1 cellular context compared by ENCODE assay signal in the genomic region with DNA sequence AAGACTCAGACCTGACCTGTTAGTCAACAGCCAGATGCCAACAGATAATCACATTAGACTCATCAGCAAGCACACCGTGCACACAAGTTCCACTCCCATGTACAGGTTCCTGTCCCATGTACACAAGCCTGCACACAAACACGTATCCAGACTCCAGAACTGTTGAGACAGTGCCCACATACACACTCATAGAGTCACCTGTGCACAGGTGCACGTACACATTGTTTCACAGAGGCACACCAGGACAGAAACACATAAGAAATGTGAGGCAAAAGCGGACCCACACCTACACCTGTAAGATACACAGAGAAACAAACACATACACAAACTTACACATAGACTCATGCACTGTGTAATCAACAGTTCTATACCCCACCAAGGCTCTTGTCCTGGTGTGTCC.
TF ChIP-seq lines count a peak whose summit lies in the region.

No MANE protein-coding gene starts in this region.

TF ChIP-seq in K562, 482 proteins besides CTCF, POLR2A, EP300 and RAD21:
- TF ChIP-seq, protein P1, sequence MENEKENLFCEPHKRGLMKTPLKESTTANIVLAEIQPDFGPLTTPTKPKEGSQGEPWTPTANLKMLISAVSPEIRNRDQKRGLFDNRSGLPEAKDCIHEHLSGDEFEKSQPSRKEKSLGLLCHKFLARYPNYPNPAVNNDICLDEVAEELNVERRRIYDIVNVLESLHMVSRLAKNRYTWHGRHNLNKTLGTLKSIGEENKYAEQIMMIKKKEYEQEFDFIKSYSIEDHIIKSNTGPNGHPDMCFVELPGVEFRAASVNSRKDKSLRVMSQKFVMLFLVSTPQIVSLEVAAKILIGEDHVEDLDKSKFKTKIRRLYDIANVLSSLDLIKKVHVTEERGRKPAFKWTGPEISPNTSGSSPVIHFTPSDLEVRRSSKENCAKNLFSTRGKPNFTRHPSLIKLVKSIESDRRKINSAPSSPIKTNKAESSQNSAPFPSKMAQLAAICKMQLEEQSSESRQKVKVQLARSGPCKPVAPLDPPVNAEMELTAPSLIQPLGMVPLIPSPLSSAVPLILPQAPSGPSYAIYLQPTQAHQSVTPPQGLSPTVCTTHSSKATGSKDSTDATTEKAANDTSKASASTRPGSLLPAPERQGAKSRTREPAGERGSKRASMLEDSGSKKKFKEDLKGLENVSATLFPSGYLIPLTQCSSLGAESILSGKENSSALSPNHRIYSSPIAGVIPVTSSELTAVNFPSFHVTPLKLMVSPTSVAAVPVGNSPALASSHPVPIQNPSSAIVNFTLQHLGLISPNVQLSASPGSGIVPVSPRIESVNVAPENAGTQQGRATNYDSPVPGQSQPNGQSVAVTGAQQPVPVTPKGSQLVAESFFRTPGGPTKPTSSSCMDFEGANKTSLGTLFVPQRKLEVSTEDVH (IDR thresholded peaks at IDR 0.05; ENCODE audit: low read depth, partially characterized antibody) = no peak
- TF ChIP-seq MAFG (tag; conservative IDR thresholded peaks at IDR 0.05) (no peak), YY1 (IDR thresholded peaks at IDR 0.05; ENCODE audit: borderline replicate concordance in 1 of 3, control insufficient read depth in 1 of 3, extremely low read depth in 1 of 3, insufficient read depth in 3 of 3, insufficient read length in 1 of 3, insufficient replicate concordance in 2 of 3, low read depth in 1 of 3, low read length in 2 of 3) (peak in 1 of 3 experiments; percentile 6), HDGF (IDR thresholded peaks at IDR 0.05) (no peak), ZNF518B (CRISPR knock-in tag; IDR thresholded peaks at IDR 0.05) (no peak), HNRNPK (IDR thresholded peaks at IDR 0.05; ENCODE audit: low read depth, low read length, poor library complexity, severe bottlenecking) (no peak), HIVEP1 (CRISPR knock-in tag; IDR thresholded peaks at IDR 0.05) (no peak)
- TF ChIP-seq, protein P2, sequence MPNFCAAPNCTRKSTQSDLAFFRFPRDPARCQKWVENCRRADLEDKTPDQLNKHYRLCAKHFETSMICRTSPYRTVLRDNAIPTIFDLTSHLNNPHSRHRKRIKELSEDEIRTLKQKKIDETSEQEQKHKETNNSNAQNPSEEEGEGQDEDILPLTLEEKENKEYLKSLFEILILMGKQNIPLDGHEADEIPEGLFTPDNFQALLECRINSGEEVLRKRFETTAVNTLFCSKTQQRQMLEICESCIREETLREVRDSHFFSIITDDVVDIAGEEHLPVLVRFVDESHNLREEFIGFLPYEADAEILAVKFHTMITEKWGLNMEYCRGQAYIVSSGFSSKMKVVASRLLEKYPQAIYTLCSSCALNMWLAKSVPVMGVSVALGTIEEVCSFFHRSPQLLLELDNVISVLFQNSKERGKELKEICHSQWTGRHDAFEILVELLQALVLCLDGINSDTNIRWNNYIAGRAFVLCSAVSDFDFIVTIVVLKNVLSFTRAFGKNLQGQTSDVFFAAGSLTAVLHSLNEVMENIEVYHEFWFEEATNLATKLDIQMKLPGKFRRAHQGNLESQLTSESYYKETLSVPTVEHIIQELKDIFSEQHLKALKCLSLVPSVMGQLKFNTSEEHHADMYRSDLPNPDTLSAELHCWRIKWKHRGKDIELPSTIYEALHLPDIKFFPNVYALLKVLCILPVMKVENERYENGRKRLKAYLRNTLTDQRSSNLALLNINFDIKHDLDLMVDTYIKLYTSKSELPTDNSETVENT (CRISPR knock-in tag; IDR thresholded peaks at IDR 0.05) = peak; percentile 75; the same call in 1 of the 2 replicates
TF ChIP-seq in K562: peak in this region for 2.
